Comparison of ENCODE assay signal across 11 cellular contexts in genomic region chr10:25026463-25026862, GRCh38. TPM values are rescaled to one million over a fixed set of nuclear protein-coding genes. Genes with fewer than 3 reads are reported as not detected.
DNase-seq lines count a peak whose midpoint lies in the region; ATAC-seq, FAIRE-seq and TF ChIP-seq lines count a peak whose summit lies in the region.
"Had no signal": no experiment of that assay in that cellular context is flagged by ENCODE, and none has a peak within 500 bp of the region (broad histone marks: within the 10 kb centered on the region; RNA-seq: fewer than 3 reads in every experiment).

No MANE protein-coding gene starts in this region.

- H3K27me3 ChIP-seq in PC-3 (ENCODE audit: low read length): no peaks in the 10 kb centered on the region
- H3K27me3 ChIP-seq in stomach: no peaks in the 10 kb centered on the region

- DNase-seq in ELR (ENCODE audit: low read depth) (peak; percentile 45), PC-3 (peak; percentile 18), mesothelial cell of epicardium (ENCODE audit: low spot score in 2 of 2, unreplicated experiment in 2 of 2) (no peak), stomach (no peak), NCI-H524 (lab: John Stamatoyannopoulos, UW) (no peak)
- DNase-seq: islet precursor cell, NCI-H82 had no signal

- H3K4me3 Mint-ChIP-seq in mesothelial cell of epicardium: no peak overlapping the region

- ATAC-seq in PC-3: no peak
- no peak for ATAC-seq in GM18520 (IDR thresholded peaks at IDR 0.05; ENCODE audit: unreplicated experiment)
- ATAC-seq in GM21390 (IDR thresholded peaks at IDR 0.05; ENCODE audit: unreplicated experiment): no peak

- no peak overlapping the region for H3K4me3 ChIP-seq in PC-3 (ENCODE audit: low read length)
- H3K4me3 ChIP-seq in stomach: no peak overlapping the region
- H3K4me3 ChIP-seq: prostate gland had no signal

- H3K9me2 ChIP-seq in PC-3 (replicated peaks; ENCODE audit: low read length): no peaks in the 10 kb centered on the region

- no peak for TF ChIP-seq EP300 in stomach (IDR thresholded peaks at IDR 0.05)

- CTCF ChIA-PET in PC-3 (lab: Charles Lee): no interaction called here

- H3F3A ChIP-seq in PC-3 (ENCODE audit: low read length, unreplicated experiment): no peaks in the 10 kb centered on the region

- no peak overlapping the region for H2AFZ ChIP-seq in PC-3 (ENCODE audit: low read length)

- TF ChIP-seq CTCF in PC-3 (conservative IDR thresholded peaks at IDR 0.05; ENCODE audit: low read depth, low read length): peak; percentile 44; the same call in 1 of the 2 replicates
- TF ChIP-seq CTCF in mesothelial cell of epicardium (IDR thresholded peaks at IDR 0.05; ENCODE audit: unreplicated experiment): no peak
- TF ChIP-seq CTCF in stomach (IDR thresholded peaks at IDR 0.05): peak in 3 of 7 experiments; percentile 4 to 42 (median 34)

- H3K27me3 Mint-ChIP-seq in mesothelial cell of epicardium (ENCODE audit: low read depth): no peaks in the 10 kb centered on the region

- H3K79me2 ChIP-seq in PC-3 (ENCODE audit: low read length): no peaks in the 10 kb centered on the region

- H3K36me3 ChIP-seq in PC-3 (ENCODE audit: low read depth, low read length) (no peaks in the 10 kb centered on the region), stomach (no peaks in the 10 kb centered on the region)
- H3K36me3 ChIP-seq: prostate gland had no signal

- no peaks in the 10 kb centered on the region for H4K20me1 ChIP-seq in PC-3 (ENCODE audit: low read length)

- WGBS in stomach, 5 donors: 45 to 61% (median 56%) methylated on average over 1 of the region's 1 CpG

- no peak for TF ChIP-seq POLR2A in stomach (IDR thresholded peaks at IDR 0.05)

- H3K4me2 ChIP-seq in PC-3 (ENCODE audit: low read length): no peak overlapping the region

- H3K4me1 Mint-ChIP-seq in mesothelial cell of epicardium: peaks cover 28% of the 10 kb centered on the region

- H3K9me3 Mint-ChIP-seq in mesothelial cell of epicardium: peaks cover 16% of the 10 kb centered on the region

- FAIRE-seq in endometrium (lab: Jason Lieb, UNC): peak; percentile 68

- H3K9me3 ChIP-seq in PC-3 (ENCODE audit: low read length) (no peaks in the 10 kb centered on the region), stomach (no peaks in the 10 kb centered on the region)
- H3K9me3 ChIP-seq: prostate gland had no signal

- POLR2A ChIA-PET in PC-3 (lab: Charles Lee; ENCODE audit: unreplicated experiment): no interaction called here

- peaks cover 18% of the 10 kb centered on the region for H3K36me3 Mint-ChIP-seq in mesothelial cell of epicardium

- H3K9ac ChIP-seq in PC-3 (ENCODE audit: low read length): no peak overlapping the region

- H3K27ac ChIP-seq in PC-3 (ENCODE audit: low read length): no peak overlapping the region
- no peak overlapping the region for H3K27ac ChIP-seq in stomach
- H3K27ac ChIP-seq: prostate gland had no signal

- intact Hi-C loops in PC-3 (cut with micrococcal nuclease): loop anchor here (1.0 to 10.0 kb wide), 2 partner anchors 55 to 198 kb away; no protein-coding TSS in a partner anchor
- intact Hi-C loops in stomach (cut with DNase I; ENCODE audit: low total_unique reads): loop anchor here (10.0 kb wide), 1 partner anchor 48 kb away; no protein-coding TSS in a partner anchor

- no TSS peak for BruUV-seq in PC-3 (replicated peaks; lab: Mats Ljungman, UMichigan)

- H3K27ac Mint-ChIP-seq in mesothelial cell of epicardium: peak overlapping the region; percentile 53

- H3K4me1 ChIP-seq in PC-3 (ENCODE audit: insufficient read depth, low read length): no peaks in the 10 kb centered on the region
- peaks cover 0 to 4% (median 0%) of the 10 kb centered on the region in 4 donors for H3K4me1 ChIP-seq in stomach
- H3K4me1 ChIP-seq: prostate gland had no signal

RNA-seq across cellular contexts. Expression of gene THNSL1, which starts 10.1 kb away (rescaled TPM):
- total RNA-seq in PC-3 (2014; rRNA removed) (2.7 and 3.2 TPM in 2 replicates), mesothelial cell of epicardium (7.4 to 7.6 TPM (median 7.4 TPM) in 3 replicates), stomach (1 to 10 TPM in 2 of 5 donors, under 1 TPM in 3; under 0.01 to 5.0 (median 0.58) TPM)
- polyA plus RNA-seq in stomach: 1 to 10 TPM; 1.2 to 1.8 (median 1.3) TPM

RNA-seq across cellular contexts. Expression of gene ENKUR, which starts 10.5 kb away (rescaled TPM):
- total RNA-seq in PC-3 (2014; rRNA removed): not detected in 2 replicates
- total RNA-seq in mesothelial cell of epicardium: 0.25 to 0.36 TPM (median 0.27 TPM) in 3 replicates
- 1 to 10 TPM in 1 of 5 donors, under 1 TPM in 1, not detected in 3; 0.37 to 4.9 TPM for total RNA-seq in stomach
- polyA plus RNA-seq in stomach: 1 to 10 TPM in 1 of 3 donors, under 1 TPM in 1, not detected in 1; 0.35 to 1.7 TPM

Comparison
In these comparisons a context has a peak if more than half of its experiments do, and no peak if none do; other contexts are left out.
1. DNase-seq: peak in ELR (single experiment) and PC-3 (single experiment); none in mesothelial cell of epicardium (0 of 2), stomach (single experiment) and NCI-H524 (0 of 2).